Comparison of ENCODE assay signal across 7 cellular contexts in genomic region chr6:158474961-158475343, GRCh38.
DNase-seq lines count a peak whose midpoint lies in the region; ATAC-seq and TF ChIP-seq lines count a peak whose summit lies in the region.

No MANE protein-coding gene starts in this region.

- H3K9me3 Mint-ChIP-seq in stimulated activated memory B cell treated with anti-CD40 and anti-IgM and Interleukin-4, amounts not matched to agents 10 μg/mL and 1 μg/mL and 100 μg/mL, for 72 hours = no peaks in the 10 kb centered on the region
- H3K9me3 Mint-ChIP-seq in T-helper 2 cell treated with Interferon-gamma antibody and Interleukin-4, amounts not matched to agents 5 μg/mL and 100 μg/mL, for 36 hours = no peaks in the 10 kb centered on the region

- peaks cover 46% of the 10 kb centered on the region for H3K4me1 Mint-ChIP-seq in stimulated activated memory B cell treated with anti-CD40 and anti-IgM and Interleukin-4, amounts not matched to agents 10 μg/mL and 1 μg/mL and 100 μg/mL, for 72 hours
- no peaks in the 10 kb centered on the region for H3K4me1 Mint-ChIP-seq in T-helper 2 cell treated with Interferon-gamma antibody and Interleukin-4, amounts not matched to agents 5 μg/mL and 100 μg/mL, for 36 hours (ENCODE audit: low read depth)

- in situ Hi-C loops in brain microvascular endothelial cell (cut with HindIII; ENCODE audit: low pct_ligation_motif_present, low sequenced_read_pairs) = no loop called here

- H3K27me3 Mint-ChIP-seq in stimulated activated memory B cell treated with anti-CD40 and anti-IgM and Interleukin-4, amounts not matched to agents 10 μg/mL and 1 μg/mL and 100 μg/mL, for 72 hours = no peaks in the 10 kb centered on the region
- H3K27me3 Mint-ChIP-seq in T-helper 2 cell treated with Interferon-gamma antibody and Interleukin-4, amounts not matched to agents 5 μg/mL and 100 μg/mL, for 36 hours (ENCODE audit: low read depth) = no peaks in the 10 kb centered on the region

- ATAC-seq in stimulated activated memory B cell treated with anti-CD40 and anti-IgM and Interleukin-4, amounts not matched to agents 10 μg/mL and 1 μg/mL and 100 μg/mL, for 72 hours = no peak

- peaks cover 44% of the 10 kb centered on the region for H3K36me3 Mint-ChIP-seq in stimulated activated memory B cell treated with anti-CD40 and anti-IgM and Interleukin-4, amounts not matched to agents 10 μg/mL and 1 μg/mL and 100 μg/mL, for 72 hours
- H3K36me3 Mint-ChIP-seq in T-helper 2 cell treated with Interferon-gamma antibody and Interleukin-4, amounts not matched to agents 5 μg/mL and 100 μg/mL, for 36 hours (ENCODE audit: low read depth) = peaks cover 2% of the 10 kb centered on the region

- H3K4me3 ChIP-seq in brain microvascular endothelial cell (ENCODE audit: low read depth, low read length) = no peak overlapping the region

- peak overlapping the region; percentile 60 for H3K27ac ChIP-seq in brain microvascular endothelial cell

- TF ChIP-seq CTCF in brain microvascular endothelial cell (IDR thresholded peaks at IDR 0.05; ENCODE audit: low read depth, low read length, missing control alignments) = no peak

- peak; percentile 36 for DNase-seq in HuH-7 (ENCODE audit: low spot score)
- peak; percentile 18 for DNase-seq in brain microvascular endothelial cell
- DNase-seq in SIG-M5 (lab: John Stamatoyannopoulos, UW) = no peak
- DNase-seq in RPMI8226 = no peak
- DNase-seq in T-helper 2 cell treated with Interferon-gamma antibody and Interleukin-4, amounts not matched to agents 5 μg/mL and 100 μg/mL, for 36 hours (ENCODE audit: low spot score) = no peak

- H3K36me3 ChIP-seq in brain microvascular endothelial cell (replicated peaks) = peaks cover 3% of the 10 kb centered on the region

- H3K4me3 Mint-ChIP-seq in stimulated activated memory B cell treated with anti-CD40 and anti-IgM and Interleukin-4, amounts not matched to agents 10 μg/mL and 1 μg/mL and 100 μg/mL, for 72 hours = peak overlapping the region; percentile 53
- no peak overlapping the region for H3K4me3 Mint-ChIP-seq in T-helper 2 cell treated with Interferon-gamma antibody and Interleukin-4, amounts not matched to agents 5 μg/mL and 100 μg/mL, for 36 hours

- no peaks in the 10 kb centered on the region for H3K27me3 ChIP-seq in brain microvascular endothelial cell (replicated peaks)

- peak; percentile 11 for TF ChIP-seq POLR2A in GM19193 (IDR thresholded peaks at IDR 0.05; ENCODE audit: extremely low read depth, insufficient read depth, insufficient read length)

- peak overlapping the region; percentile 84 for H3K27ac Mint-ChIP-seq in stimulated activated memory B cell treated with anti-CD40 and anti-IgM and Interleukin-4, amounts not matched to agents 10 μg/mL and 1 μg/mL and 100 μg/mL, for 72 hours
- no peak overlapping the region for H3K27ac Mint-ChIP-seq in T-helper 2 cell treated with Interferon-gamma antibody and Interleukin-4, amounts not matched to agents 5 μg/mL and 100 μg/mL, for 36 hours

Comparison
In these comparisons a context has a peak if more than half of its experiments do, and no peak if none do; other contexts are left out.
1. DNase-seq: peak in HuH-7 (single experiment) and brain microvascular endothelial cell (single experiment); none in SIG-M5 (single experiment), RPMI8226 (single experiment) and T-helper 2 cell treated with Interferon-gamma antibody and Interleukin-4, amounts not matched to agents 5 μg/mL and 100 μg/mL, for 36 hours (single experiment).